Comparison of ENCODE assay signal across 26 cellular contexts in genomic region chr3:77196146-77196545, GRCh38.
"Had no signal": no experiment of that assay in that cellular context is flagged by ENCODE, and none has a peak within 500 bp of the region (broad histone marks: within the 10 kb centered on the region; RNA-seq: fewer than 3 reads in every experiment).

No MANE protein-coding gene starts in this region.

- H3K4me3 ChIP-seq: esophagus muscularis mucosa, gastrocnemius medialis, lung, neural progenitor cell, right lobe of liver, thoracic aorta, tibial nerve, upper lobe of right lung, uterus had no signal

- H3K4me2 ChIP-seq: neural progenitor cell had no signal

- ATAC-seq: gastrocnemius medialis; left lobe of liver; naive thymus-derived CD4-positive, alpha-beta T cell; right lobe of liver; stimulated activated naive B cell treated with anti-CD40 and anti-IgM and Interleukin-4, amounts not matched to agents 10 μg/mL and 1 μg/mL and 100 μg/mL, for 72 hours; upper lobe of right lung had no signal

- H3K9ac ChIP-seq: neural progenitor cell, parathyroid adenoma had no signal

- H3K27ac ChIP-seq: esophagus muscularis mucosa, gastrocnemius medialis, neural progenitor cell, parathyroid adenoma, right lobe of liver, thoracic aorta, tibial nerve, upper lobe of right lung, uterus had no signal

- H3K27me3 ChIP-seq: esophagus muscularis mucosa, gastrocnemius medialis, neural progenitor cell, right lobe of liver, tibial nerve, upper lobe of right lung, uterus had no signal

- H3K79me2 ChIP-seq: parathyroid adenoma had no signal

- H3K36me3 Mint-ChIP-seq: memory B cell; stimulated activated naive B cell treated with anti-CD40 and anti-IgM and Interleukin-4, amounts not matched to agents 10 μg/mL and 1 μg/mL and 100 μg/mL, for 72 hours had no signal

- DNase-seq: effector CD8-positive, alpha-beta T cell; endodermal cell; gastrocnemius medialis; head of caudate nucleus; kidney; midbrain; naive thymus-derived CD4-positive, alpha-beta T cell; right lobe of liver; small intestine; stimulated activated CD4-positive, alpha-beta T cell treated with anti-CD3 and anti-CD28 coated beads, Interleukin-15, amount 100 ng/mL, for 24 hours; stimulated activated CD4-positive, alpha-beta T cell treated with anti-CD3 and anti-CD28 coated beads, Interleukin-2, amount 100 ng/mL, for 48 hours; stimulated activated naive B cell treated with anti-CD40 and anti-IgM and Interleukin-4, amounts not matched to agents 10 μg/mL and 1 μg/mL and 100 μg/mL, for 72 hours; upper lobe of right lung; uterus had no signal

- H3K9me3 ChIP-seq: esophagus muscularis mucosa, gastrocnemius medialis, right lobe of liver, thoracic aorta, tibial nerve, upper lobe of right lung, uterus had no signal

- H3K4me1 ChIP-seq: esophagus muscularis mucosa, gastrocnemius medialis, neural progenitor cell, parathyroid adenoma, right lobe of liver, tibial nerve, upper lobe of right lung, uterus had no signal

- H3K36me3 ChIP-seq: esophagus muscularis mucosa, gastrocnemius medialis, neural progenitor cell, right lobe of liver, thoracic aorta, tibial nerve, upper lobe of right lung, uterus had no signal

- H3K27me3 Mint-ChIP-seq: dendritic cell treated with granulocyte-macrophage colony-stimulating factor and Interleukin-4, amounts not matched to agents 40 ng/mL and 50 ng/mL, for 4 days; memory B cell; naive thymus-derived CD4-positive, alpha-beta T cell; progenitor cell of endocrine pancreas; stimulated activated naive B cell treated with anti-CD40 and anti-IgM and Interleukin-4, amounts not matched to agents 10 μg/mL and 1 μg/mL and 100 μg/mL, for 72 hours; stimulated activated naive CD8-positive, alpha-beta T cell treated with anti-CD3 and anti-CD28 coated beads, Interleukin-15, Interleukin-2, amounts not matched to agents 100 ng/mL and 50 ng/mL, for 24 hours had no signal

- H3K4me1 Mint-ChIP-seq: memory B cell; naive thymus-derived CD4-positive, alpha-beta T cell; neural progenitor cell; stimulated activated naive B cell treated with anti-CD40 and anti-IgM and Interleukin-4, amounts not matched to agents 10 μg/mL and 1 μg/mL and 100 μg/mL, for 72 hours had no signal

- H2AFZ ChIP-seq: neural progenitor cell, parathyroid adenoma had no signal

- H3K9me3 Mint-ChIP-seq: dendritic cell treated with granulocyte-macrophage colony-stimulating factor and Interleukin-4, amounts not matched to agents 40 ng/mL and 50 ng/mL, for 4 days; endodermal cell; nephron; neural progenitor cell; stimulated activated naive B cell treated with anti-CD40 and anti-IgM and Interleukin-4, amounts not matched to agents 10 μg/mL and 1 μg/mL and 100 μg/mL, for 72 hours had no signal

- H3K27ac Mint-ChIP-seq: dendritic cell treated with granulocyte-macrophage colony-stimulating factor and Interleukin-4, amounts not matched to agents 40 ng/mL and 50 ng/mL, for 4 days; endodermal cell; memory B cell; naive thymus-derived CD4-positive, alpha-beta T cell; nephron; neural progenitor cell; progenitor cell of endocrine pancreas; stimulated activated naive B cell treated with anti-CD40 and anti-IgM and Interleukin-4, amounts not matched to agents 10 μg/mL and 1 μg/mL and 100 μg/mL, for 72 hours; stimulated activated naive CD8-positive, alpha-beta T cell treated with anti-CD3 and anti-CD28 coated beads, Interleukin-15, Interleukin-2, amounts not matched to agents 100 ng/mL and 50 ng/mL, for 24 hours had no signal

- H3K4me3 Mint-ChIP-seq: dendritic cell treated with granulocyte-macrophage colony-stimulating factor and Interleukin-4, amounts not matched to agents 40 ng/mL and 50 ng/mL, for 4 days; endodermal cell; memory B cell; naive thymus-derived CD4-positive, alpha-beta T cell; nephron; neural progenitor cell; stimulated activated naive B cell treated with anti-CD40 and anti-IgM and Interleukin-4, amounts not matched to agents 10 μg/mL and 1 μg/mL and 100 μg/mL, for 72 hours; stimulated activated naive CD8-positive, alpha-beta T cell treated with anti-CD3 and anti-CD28 coated beads, Interleukin-15, Interleukin-2, amounts not matched to agents 100 ng/mL and 50 ng/mL, for 24 hours had no signal
